In the genomic region with DNA sequence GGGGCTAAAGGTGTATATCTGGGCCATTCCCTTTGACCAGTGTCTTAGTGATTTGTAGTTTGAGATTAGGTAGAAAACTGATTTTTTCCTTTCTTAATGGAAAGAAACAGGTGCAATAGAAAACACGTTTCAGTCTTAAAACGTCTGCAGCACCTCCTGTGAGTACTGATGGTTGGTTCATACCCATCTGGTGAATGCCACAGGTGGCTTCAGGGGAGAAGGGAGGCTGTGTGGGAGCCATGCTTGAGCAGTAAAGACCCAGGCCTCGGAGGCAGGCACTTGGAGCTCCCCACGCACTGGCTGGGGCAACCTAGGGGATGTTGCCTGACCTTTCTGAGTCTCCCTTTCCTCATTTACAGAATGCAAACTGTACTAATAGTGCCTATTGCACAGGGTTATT, we compare ENCODE assay signal across 24 cellular contexts.
"Had no signal": no experiment of that assay in that cellular context is flagged by ENCODE, and none has a peak within 500 bp of the region (broad histone marks: within the 10 kb centered on the region; RNA-seq: fewer than 3 reads in every experiment).

No MANE protein-coding gene starts in this region.

- H3K4me1 ChIP-seq: sigmoid colon, testis, vagina had no signal

- H3K4me1 Mint-ChIP-seq: activated naive CD8-positive, alpha-beta T cell treated with anti-CD3 and anti-CD28 coated beads for 36 hours; stimulated activated naive B cell treated with anti-CD40 and anti-IgM and Interleukin-4, amounts not matched to agents 10 μg/mL and 1 μg/mL and 100 μg/mL, for 72 hours had no signal

- H3K27ac Mint-ChIP-seq: activated naive CD8-positive, alpha-beta T cell treated with anti-CD3 and anti-CD28 coated beads for 36 hours; activated T-helper 2 cell treated with anti-CD3 and anti-CD28 coated beads, Interferon-gamma antibody, Interleukin-2, Interleukin-4, amounts not matched to agents 10 μg/mL and 5 μg/mL and 100 μg/mL, durations not matched to agents 14 hours and 24 hours and 36 hours; dendritic cell treated with granulocyte-macrophage colony-stimulating factor and Interleukin-4, amounts not matched to agents 40 ng/mL and 50 ng/mL, for 4 days; nephron progenitor cell; stimulated activated naive B cell treated with anti-CD40 and anti-IgM and Interleukin-4, amounts not matched to agents 10 μg/mL and 1 μg/mL and 100 μg/mL, for 72 hours; type B pancreatic cell had no signal

- H3K9me3 ChIP-seq: mucosa of descending colon, testis, vagina had no signal

- H3K27me3 ChIP-seq: sigmoid colon, testis, vagina had no signal

- H3K4me2 ChIP-seq: smooth muscle cell had no signal

- H3K4me3 ChIP-seq: mucosa of descending colon, sigmoid colon, smooth muscle cell, testis, vagina had no signal

- H3K27ac ChIP-seq: sigmoid colon, testis, vagina had no signal

- H3K4me3 Mint-ChIP-seq: activated naive CD8-positive, alpha-beta T cell treated with anti-CD3 and anti-CD28 coated beads for 36 hours; activated T-cell treated with anti-CD3 and anti-CD28 coated beads, Interleukin-2, amount 50 U/mL, for 4 hours; dendritic cell treated with granulocyte-macrophage colony-stimulating factor and Interleukin-4, amounts not matched to agents 40 ng/mL and 50 ng/mL, for 4 days; nephron progenitor cell; stimulated activated naive B cell treated with anti-CD40 and anti-IgM and Interleukin-4, amounts not matched to agents 10 μg/mL and 1 μg/mL and 100 μg/mL, for 72 hours; type B pancreatic cell had no signal

- DNase-seq: activated CD4-positive, alpha-beta T cell treated with anti-CD3 and anti-CD28 coated beads, Interleukin-2, amount 50 U/mL, for 48 hours; activated CD8-positive, alpha-beta memory T cell treated with anti-CD3 and anti-CD28 coated beads, Interleukin-2, amount 50 U/mL, for 48 hours; activated naive CD4-positive, alpha-beta T cell treated with Interleukin-2 at 50 U/mL for 16 hours; activated naive CD8-positive, alpha-beta T cell treated with anti-CD3 and anti-CD28 coated beads for 36 hours; activated T-cell treated with anti-CD3 and anti-CD28 coated beads, Interleukin-2, amount 50 U/mL, for 4 hours; amygdala; caudate nucleus; effector CD4-positive, alpha-beta T cell; hippocampal formation; mucosa of descending colon; nephron progenitor cell; nucleus accumbens; posterior cingulate gyrus; sigmoid colon; stimulated activated CD4-positive, alpha-beta T cell treated with anti-CD3 and anti-CD28 coated beads, Interleukin-2, amount 100 ng/mL, for 48 hours; stimulated activated CD8-positive, alpha-beta memory T cell treated with anti-CD3 and anti-CD28 coated beads, Interleukin-4, amount 100 ng/mL, for 48 hours; stimulated activated naive B cell treated with anti-CD40 and anti-IgM and Interleukin-4, amounts not matched to agents 10 μg/mL and 1 μg/mL and 100 μg/mL, for 72 hours; T-helper 1 cell; testis had no signal

- H3K27me3 Mint-ChIP-seq: dendritic cell treated with granulocyte-macrophage colony-stimulating factor and Interleukin-4, amounts not matched to agents 40 ng/mL and 50 ng/mL, for 4 days; stimulated activated naive B cell treated with anti-CD40 and anti-IgM and Interleukin-4, amounts not matched to agents 10 μg/mL and 1 μg/mL and 100 μg/mL, for 72 hours; type B pancreatic cell had no signal

- ATAC-seq: activated T-cell treated with anti-CD3 and anti-CD28 coated beads, Interleukin-2, amount 50 U/mL, for 4 hours; mucosa of descending colon had no signal

- H3K9me3 Mint-ChIP-seq: activated T-helper 2 cell treated with anti-CD3 and anti-CD28 coated beads, Interferon-gamma antibody, Interleukin-2, Interleukin-4, amounts not matched to agents 10 μg/mL and 5 μg/mL and 100 μg/mL, durations not matched to agents 14 hours and 24 hours and 36 hours had no signal

- H3K36me3 Mint-ChIP-seq: activated naive CD8-positive, alpha-beta T cell treated with anti-CD3 and anti-CD28 coated beads for 36 hours; stimulated activated naive B cell treated with anti-CD40 and anti-IgM and Interleukin-4, amounts not matched to agents 10 μg/mL and 1 μg/mL and 100 μg/mL, for 72 hours; type B pancreatic cell had no signal

- H3K36me3 ChIP-seq: sigmoid colon, vagina had no signal
